In the genomic region with DNA sequence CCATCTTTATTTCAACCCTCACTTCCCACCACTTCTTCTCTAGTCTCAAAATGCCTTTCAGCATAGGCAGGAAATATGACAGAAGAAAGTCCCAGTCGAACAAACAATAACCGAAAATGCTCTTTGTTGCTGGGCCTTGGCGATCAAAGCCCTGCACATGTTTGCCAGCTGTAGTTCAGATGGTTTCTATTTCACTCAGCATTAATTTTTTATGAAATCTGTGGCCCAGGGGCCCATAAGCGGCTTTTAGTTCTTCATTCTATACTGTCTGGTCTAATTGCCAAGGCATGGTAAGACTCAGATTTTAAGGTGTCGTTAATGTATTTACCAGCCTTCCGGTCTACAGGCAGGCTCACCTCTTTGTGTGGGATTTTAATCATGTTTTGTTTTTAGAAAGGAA, we compare ENCODE assay signal across 12 cellular contexts. TPM values are rescaled to one million over a fixed set of nuclear protein-coding genes. Genes with fewer than 3 reads are reported as not detected.
DNase-seq lines count a peak whose midpoint lies in the region; ATAC-seq and TF ChIP-seq lines count a peak whose summit lies in the region.
"Had no signal": no experiment of that assay in that cellular context is flagged by ENCODE, and none has a peak within 500 bp of the region (broad histone marks: within the 10 kb centered on the region; RNA-seq: fewer than 3 reads in every experiment).

No MANE protein-coding gene starts in this region.

- no peak overlapping the region for H2AFZ ChIP-seq in neuronal stem cell (ENCODE audit: low read length)

- no peaks in the 10 kb centered on the region for H3K27me3 ChIP-seq in neuronal stem cell (ENCODE audit: control insufficient read depth in 3 of 3, insufficient read depth in 3 of 3, low read depth in 1 of 3, low read length in 3 of 3)
- no peaks in the 10 kb centered on the region for H3K27me3 ChIP-seq in vagina

- H3K4me3 ChIP-seq in neuronal stem cell (ENCODE audit: low read length in 2 of 2) = no peak overlapping the region
- no peak overlapping the region for H3K4me3 ChIP-seq in vagina
- H3K4me3 ChIP-seq: lung had no signal

- no peak overlapping the region for H3K9ac ChIP-seq in neuronal stem cell (ENCODE audit: low read depth, low read length, poor library complexity)

- H2BK120ac ChIP-seq in neuronal stem cell (ENCODE audit: low read depth, low read length) = no peak overlapping the region

- H3K14ac ChIP-seq in neuronal stem cell (ENCODE audit: low read length) = no peak overlapping the region

- TF ChIP-seq CTCF in nephron (IDR thresholded peaks at IDR 0.05; ENCODE audit: unreplicated experiment in 3 of 3) (no peak), vagina (IDR thresholded peaks at IDR 0.05) (no peak)

- H3K4ac ChIP-seq in neuronal stem cell (ENCODE audit: low read length) = no peak overlapping the region

- H4K8ac ChIP-seq in neuronal stem cell (ENCODE audit: low read depth, low read length) = no peak overlapping the region

- no peak overlapping the region for H3K4me2 ChIP-seq in neuronal stem cell (ENCODE audit: insufficient read depth, low read length, poor library complexity, severe bottlenecking)

- no peak overlapping the region for H3K18ac ChIP-seq in neuronal stem cell (ENCODE audit: low read length)

- no peaks in the 10 kb centered on the region for H3K79me1 ChIP-seq in neuronal stem cell (ENCODE audit: low read depth, low read length)

- no peaks in the 10 kb centered on the region for H3K36me3 ChIP-seq in neuronal stem cell (replicated peaks in 1 of 2; ENCODE audit: control insufficient read depth in 2 of 2, insufficient read depth in 2 of 2, low read length in 2 of 2)
- H3K36me3 ChIP-seq in vagina = no peaks in the 10 kb centered on the region

- H3K4me1 Mint-ChIP-seq in IgD-negative memory B cell (peaks cover 28 to 34% (median 29%) of the 10 kb centered on the region in 3 donors), nephron (peaks cover 25% of the 10 kb centered on the region)
- H3K4me1 Mint-ChIP-seq: activated CD4-positive, alpha-beta T cell treated with anti-CD3 and anti-CD28 coated beads for 36 hours had no signal

- intact Hi-C loops in head of caudate nucleus (cut with DNase I) = no loop called here
- intact Hi-C loops in vagina (cut with DNase I) = no loop called here

- no peak overlapping the region for H4K91ac ChIP-seq in neuronal stem cell (ENCODE audit: low read depth, low read length, poor library complexity)

- H3K9me3 ChIP-seq in neuronal stem cell (replicated peaks in 1 of 2; ENCODE audit: control insufficient read depth in 2 of 2, insufficient read depth in 1 of 2, low read depth in 1 of 2, low read length in 2 of 2) = no peaks in the 10 kb centered on the region
- no peaks in the 10 kb centered on the region for H3K9me3 ChIP-seq in vagina

- H3K9me3 Mint-ChIP-seq in IgD-negative memory B cell = peaks cover 0 to 3% (median 3%) of the 10 kb centered on the region in 3 donors
- H3K9me3 Mint-ChIP-seq in nephron = no peaks in the 10 kb centered on the region

- H3K4me3 Mint-ChIP-seq in IgD-negative memory B cell = peak overlapping the region in 3 of 4 donors; percentile 49 to 84 (median 83)
- H3K4me3 Mint-ChIP-seq in nephron = no peak overlapping the region
- H3K4me3 Mint-ChIP-seq: activated CD4-positive, alpha-beta T cell treated with anti-CD3 and anti-CD28 coated beads for 36 hours had no signal

- no peak overlapping the region for H2AK5ac ChIP-seq in neuronal stem cell (ENCODE audit: low read depth, low read length)

- ATAC-seq in GM18858 (IDR thresholded peaks at IDR 0.05; ENCODE audit: unreplicated experiment) (peak; percentile 66), HG02588 (IDR thresholded peaks at IDR 0.05; ENCODE audit: unreplicated experiment) (peak; percentile 44)
- ATAC-seq: activated CD4-positive, alpha-beta T cell treated with anti-CD3 and anti-CD28 coated beads for 36 hours had no signal

- TF ChIP-seq POLR2A in vagina (IDR thresholded peaks at IDR 0.05) = no peak

- peaks cover 4% of the 10 kb centered on the region for H3K36me3 Mint-ChIP-seq in IgD-negative memory B cell
- H3K36me3 Mint-ChIP-seq in nephron (ENCODE audit: low read depth) = no peaks in the 10 kb centered on the region

- H3K23ac ChIP-seq in neuronal stem cell (ENCODE audit: low read depth, low read length, poor library complexity) = no peak overlapping the region

- H2BK15ac ChIP-seq in neuronal stem cell (ENCODE audit: low read length) = no peak overlapping the region

- H3K4me1 ChIP-seq in neuronal stem cell (ENCODE audit: control insufficient read depth in 2 of 2, insufficient read depth in 1 of 2, low read depth in 1 of 2, low read length in 2 of 2) (peaks cover 3 to 11% of the 10 kb centered on the region in 2 donors), vagina (no peaks in the 10 kb centered on the region)

- H2BK5ac ChIP-seq in neuronal stem cell (ENCODE audit: low read length) = no peak overlapping the region

- DNase-seq in neuronal stem cell (ENCODE audit: low spot score) = no peak
- DNase-seq in GF-D8 (lab: John Stamatoyannopoulos, UW) = no peak
- DNase-seq in head of caudate nucleus = no peak
- DNase-seq in vagina (ENCODE audit: extremely low spot score in 2 of 2) = no peak
- DNase-seq: activated CD4-positive, alpha-beta T cell treated with anti-CD3 and anti-CD28 coated beads for 36 hours; NCI-H1930 had no signal

- H3K27ac Mint-ChIP-seq in IgD-negative memory B cell = peak overlapping the region; percentile 52 to 90 (median 69)
- peak overlapping the region; percentile 32 to 80 (median 67) for H3K27ac Mint-ChIP-seq in nephron
- H3K27ac Mint-ChIP-seq: activated CD4-positive, alpha-beta T cell treated with anti-CD3 and anti-CD28 coated beads for 36 hours had no signal

- WGBS in neuronal stem cell (ENCODE audit: extremely low coverage in 2 of 2, insufficient read length in 2 of 2, insufficient replicate concordance in 1 of 2), 2 donors = no CpG with 5 or more reads among the region's 6 CpGs

- H3K27ac ChIP-seq in neuronal stem cell (replicated peaks; ENCODE audit: low read length) = no peak overlapping the region
- H3K27ac ChIP-seq in vagina = no peak overlapping the region

- no peak overlapping the region for H2BK12ac ChIP-seq in neuronal stem cell (ENCODE audit: low read length)

- peaks cover 2% of the 10 kb centered on the region for H3K27me3 Mint-ChIP-seq in IgD-negative memory B cell
- H3K27me3 Mint-ChIP-seq in nephron (ENCODE audit: low read depth) = peaks cover 2% of the 10 kb centered on the region

RNA-seq across cellular contexts. Expression of a gene that starts 10.9 kb away (rescaled TPM):
- polyA plus RNA-seq in IgD-negative memory B cell = 3.7 TPM
- 0.29 TPM for polyA plus RNA-seq in neuronal stem cell (2013, experiment 1 of 2)
- polyA plus RNA-seq in neuronal stem cell (2013, experiment 2 of 2) = 0.29 TPM
- 58.4 TPM for total RNA-seq in vagina
- total RNA-seq: activated CD4-positive, alpha-beta T cell treated with anti-CD3 and anti-CD28 coated beads for 36 hours; dermis microvascular lymphatic vessel endothelial cell had no signal

Comparison
In these comparisons a context has a peak if more than half of its experiments do, and no peak if none do; other contexts are left out.
1. H3K4me3 Mint-ChIP-seq: peak in IgD-negative memory B cell (3 of 4); none in nephron (0 of 3).